Comparison of ENCODE assay signal across 22 cellular contexts in the genomic region with DNA sequence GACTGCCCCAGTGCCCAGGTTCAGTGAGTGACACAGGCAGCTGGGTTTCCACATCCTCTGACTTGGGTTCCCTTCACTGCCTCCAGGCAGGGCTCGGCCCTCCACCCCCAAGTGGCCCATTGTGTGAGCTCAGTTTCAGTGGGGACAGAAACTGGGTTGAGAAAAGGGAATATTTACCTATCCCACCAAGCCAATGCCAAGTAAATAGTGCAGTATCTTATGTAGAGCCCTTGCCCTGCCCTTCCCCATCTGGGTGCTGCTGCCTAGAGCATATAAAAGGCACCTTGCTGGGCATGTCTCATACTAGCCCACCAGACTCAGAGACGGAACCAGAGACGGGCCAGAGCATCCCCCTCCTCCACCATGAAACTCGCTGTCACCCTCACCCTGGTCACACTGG. TPM values are rescaled to one million over a fixed set of nuclear protein-coding genes. Genes with fewer than 3 reads are reported as not detected.
DNase-seq lines count a peak whose midpoint lies in the region; ATAC-seq and TF ChIP-seq lines count a peak whose summit lies in the region.
"Had no signal": no experiment of that assay in that cellular context is flagged by ENCODE, and none has a peak within 500 bp of the region (broad histone marks: within the 10 kb centered on the region; RNA-seq: fewer than 3 reads in every experiment).

A gene with protein sequence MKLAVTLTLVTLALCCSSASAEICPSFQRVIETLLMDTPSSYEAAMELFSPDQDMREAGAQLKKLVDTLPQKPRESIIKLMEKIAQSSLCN (plus strand): TSS at position 301 of the 400 bp plus-strand sequence. CDS start 63 bp downstream, at position 364.

- H2BK5ac ChIP-seq in neuronal stem cell (ENCODE audit: low read length), result peak within 1 kb of the TSS; percentile 35

- H4K8ac ChIP-seq in neuronal stem cell (ENCODE audit: low read depth, low read length), result no peak within 1 kb of the TSS

- ATAC-seq in heart left ventricle (no peak), upper lobe of right lung (no peak), HG02623 (IDR thresholded peaks at IDR 0.05; ENCODE audit: unreplicated experiment) (no peak)

- no peak within 1 kb of the TSS for H4K91ac ChIP-seq in neuronal stem cell (ENCODE audit: low read depth, low read length, poor library complexity)

- H3K23ac ChIP-seq in neuronal stem cell (ENCODE audit: low read depth, low read length, poor library complexity), result no peak within 1 kb of the TSS

- H3K27me3 ChIP-seq in heart left ventricle (no peaks in the 10 kb centered on the region), esophagus muscularis mucosa (no peaks in the 10 kb centered on the region), neuronal stem cell (ENCODE audit: control insufficient read depth in 3 of 3, insufficient read depth in 3 of 3, low read depth in 1 of 3, low read length in 3 of 3) (peaks cover 0 to 28% (median 0%) of the 10 kb centered on the region in 3 experiments), upper lobe of right lung (no peaks in the 10 kb centered on the region)
- H3K27me3 ChIP-seq: brain microvascular endothelial cell had no signal

- H3K9ac ChIP-seq in neuronal stem cell (ENCODE audit: low read depth, low read length, poor library complexity), result no peak within 1 kb of the TSS

- H3K4me2 ChIP-seq in neuronal stem cell (ENCODE audit: insufficient read depth, low read length, poor library complexity, severe bottlenecking), result no peak within 1 kb of the TSS

- no peak within 1 kb of the TSS for H2BK120ac ChIP-seq in neuronal stem cell (ENCODE audit: low read depth, low read length)

- no peak within 1 kb of the TSS for H2AFZ ChIP-seq in neuronal stem cell (ENCODE audit: low read length)

- no peak within 1 kb of the TSS for H2BK15ac ChIP-seq in neuronal stem cell (ENCODE audit: low read length)

- no peak for TF ChIP-seq CTCF in heart left ventricle (IDR thresholded peaks at IDR 0.05)
- no peak for TF ChIP-seq CTCF in esophagus muscularis mucosa (IDR thresholded peaks at IDR 0.05)
- TF ChIP-seq CTCF in upper lobe of right lung (IDR thresholded peaks at IDR 0.05), result no peak

- H3K27ac ChIP-seq in heart left ventricle (peak within 1 kb of the TSS in 9 of 12 donors; percentile 31 to 77 (median 59)), esophagus muscularis mucosa (replicated peaks in 1 of 4) (peak within 1 kb of the TSS; percentile 52 to 68 (median 62)), neuronal stem cell (replicated peaks; ENCODE audit: low read length) (no peak within 1 kb of the TSS), upper lobe of right lung (peak within 1 kb of the TSS; percentile 70)
- H3K27ac ChIP-seq: brain microvascular endothelial cell, thoracic aorta had no signal

- 75 to 95% (median 85%) methylated on average over 4 of the region's 4 CpGs for WGBS in heart left ventricle, 4 donors
- WGBS in esophagus muscularis mucosa, result 91% methylated on average over 4 of the region's 4 CpGs
- WGBS in neuronal stem cell (ENCODE audit: extremely low coverage in 2 of 2, insufficient read length in 2 of 2, insufficient replicate concordance in 1 of 2), 2 donors, result no CpG with 5 or more reads among the region's 4 CpGs

- DNase-seq in heart left ventricle, result no peak
- DNase-seq in cardiac septum (ENCODE audit: low spot score), result no peak
- DNase-seq in esophagus muscularis mucosa (ENCODE audit: extremely low spot score), result no peak
- no peak for DNase-seq in neuronal stem cell (ENCODE audit: low spot score)
- no peak for DNase-seq in upper lobe of right lung
- DNase-seq in activated CD8-positive, alpha-beta memory T cell treated with anti-CD3 and anti-CD28 coated beads for 24 hours, result no peak
- no peak for DNase-seq in stimulated activated CD4-positive, alpha-beta T cell treated with anti-CD3 and anti-CD28 coated beads, Interleukin-4, amount 100 ng/mL, for 4 hours
- DNase-seq: activated CD4-positive, alpha-beta T cell treated with anti-CD3 and anti-CD28 coated beads, Interleukin-2, amount 10 ng/mL, durations not matched to agents 24 days and 14 days; activated naive CD4-positive, alpha-beta T cell treated with anti-CD3 and anti-CD28 coated beads, Interleukin-2, amount 50 U/mL, for 16 hours; activated T-cell treated with anti-CD3 and anti-CD28 coated beads for 4 hours; brain microvascular endothelial cell; CD4-positive, alpha-beta T cell; KBM-7; NCI-H2029; NCI-H510A treated with DMSO at 0.1 percent for 48 hours; stimulated activated CD4-positive, alpha-beta T cell treated with anti-CD3 and anti-CD28 coated beads, Interleukin-1b, Interleukin-23, amount 100 ng/mL, for 48 hours had no signal

- TF ChIP-seq POLR2A in heart left ventricle (IDR thresholded peaks at IDR 0.05), result no peak
- TF ChIP-seq POLR2A in esophagus muscularis mucosa (IDR thresholded peaks at IDR 0.05; ENCODE audit: low read depth), result no peak

- intact Hi-C loops in heart left ventricle (cut with DNase I) (no loop called here), cardiac septum (cut with DNase I) (no loop called here), esophagus muscularis mucosa (cut with DNase I) (no loop called here), upper lobe of right lung (cut with DNase I) (no loop called here)

- H3K79me1 ChIP-seq in neuronal stem cell (ENCODE audit: low read depth, low read length), result no peaks in the 10 kb centered on the region

- H3K36me3 ChIP-seq in heart left ventricle (no peaks in the 10 kb centered on the region), esophagus muscularis mucosa (no peaks in the 10 kb centered on the region), neuronal stem cell (replicated peaks in 1 of 2; ENCODE audit: control insufficient read depth in 2 of 2, insufficient read depth in 2 of 2, low read length in 2 of 2) (no peaks in the 10 kb centered on the region), upper lobe of right lung (no peaks in the 10 kb centered on the region)
- H3K36me3 ChIP-seq: brain microvascular endothelial cell, thoracic aorta had no signal

- H3K4me1 ChIP-seq in heart left ventricle (peaks cover 0 to 14% (median 6%) of the 10 kb centered on the region in 12 donors), esophagus muscularis mucosa (peaks cover 13 to 37% (median 30%) of the 10 kb centered on the region in 4 donors), neuronal stem cell (ENCODE audit: control insufficient read depth in 2 of 2, insufficient read depth in 1 of 2, low read depth in 1 of 2, low read length in 2 of 2) (peaks cover 0 to 2% of the 10 kb centered on the region in 2 donors), upper lobe of right lung (no peaks in the 10 kb centered on the region)

- TF ChIP-seq EP300 in esophagus muscularis mucosa (IDR thresholded peaks at IDR 0.05), result no peak

- no peaks in the 10 kb centered on the region for H3K9me3 ChIP-seq in heart left ventricle
- H3K9me3 ChIP-seq in esophagus muscularis mucosa, result no peaks in the 10 kb centered on the region
- no peaks in the 10 kb centered on the region for H3K9me3 ChIP-seq in neuronal stem cell (replicated peaks in 1 of 2; ENCODE audit: control insufficient read depth in 2 of 2, insufficient read depth in 1 of 2, low read depth in 1 of 2, low read length in 2 of 2)
- no peaks in the 10 kb centered on the region for H3K9me3 ChIP-seq in upper lobe of right lung
- H3K9me3 ChIP-seq: thoracic aorta had no signal

- H3K14ac ChIP-seq in neuronal stem cell (ENCODE audit: low read length), result no peak within 1 kb of the TSS

- H3K4me3 ChIP-seq in heart left ventricle, result peak within 1 kb of the TSS in 1 of 12 donors; percentile 7
- no peak within 1 kb of the TSS for H3K4me3 ChIP-seq in esophagus muscularis mucosa
- no peak within 1 kb of the TSS for H3K4me3 ChIP-seq in neuronal stem cell (ENCODE audit: low read length in 2 of 2)
- no peak within 1 kb of the TSS for H3K4me3 ChIP-seq in upper lobe of right lung
- H3K4me3 ChIP-seq: thoracic aorta had no signal

- peak within 1 kb of the TSS; percentile 34 for H2AK5ac ChIP-seq in neuronal stem cell (ENCODE audit: low read depth, low read length)

- H3K4ac ChIP-seq in neuronal stem cell (ENCODE audit: low read length), result no peak within 1 kb of the TSS

- no peak within 1 kb of the TSS for H3K18ac ChIP-seq in neuronal stem cell (ENCODE audit: low read length)

- no peak within 1 kb of the TSS for H2BK12ac ChIP-seq in neuronal stem cell (ENCODE audit: low read length)

RNA-seq across cellular contexts. Expression of the gene that starts here (rescaled TPM):
- total RNA-seq in heart left ventricle, result not detected
- polyA plus RNA-seq in heart left ventricle, result not detected
- total RNA-seq in cardiac septum, result not detected
- total RNA-seq in esophagus muscularis mucosa, result 1 to 10 TPM in 1 of 4 donors, not detected in 3; 3.0 TPM
- not detected for polyA plus RNA-seq in neuronal stem cell (2013, experiment 1 of 2)
- polyA plus RNA-seq in neuronal stem cell (2013, experiment 2 of 2), result not detected
- 5.4 TPM for total RNA-seq in upper lobe of right lung
- total RNA-seq: activated CD4-positive, alpha-beta T cell treated with anti-CD3 and anti-CD28 coated beads, Interleukin-2, amount 10 ng/mL, durations not matched to agents 24 days and 14 days; CD4-positive, alpha-beta T cell; Daoy; lower leg skin; SK-MEL-5; thoracic aorta had no signal
- polyA plus RNA-seq: neural cell had no signal
